ENCODE assay signal across 1 cellular context in genomic region chr9:89988458-89988857, GRCh38.
TF ChIP-seq lines count a peak whose summit lies in the region.

No MANE protein-coding gene starts in this region.

TF ChIP-seq in GM12878, 131 proteins besides CTCF, POLR2A, EP300 and RAD21 (continued from another document):
- no peak for TF ChIP-seq ZBTB4 (CRISPR knock-in tag; IDR thresholded peaks at IDR 0.05)
TF ChIP-seq in GM12878: peak in this region for 1.
